In genomic region chr9:16964228-16964627, GRCh38 we compare ENCODE assay signal across 15 cellular contexts.
DNase-seq lines count a peak whose midpoint lies in the region; FAIRE-seq and TF ChIP-seq lines count a peak whose summit lies in the region.
"Had no signal": no experiment of that assay in that cellular context is flagged by ENCODE, and none has a peak within 500 bp of the region (broad histone marks: within the 10 kb centered on the region; RNA-seq: fewer than 3 reads in every experiment).

No MANE protein-coding gene starts in this region.

- no peak overlapping the region for H3K4me2 ChIP-seq in keratinocyte (ENCODE audit: control insufficient read depth, extremely low read depth, insufficient read depth, low read depth, low read length)
- H3K4me2 ChIP-seq: BLaER1 treated with 17β-estradiol and CSF1 and Interleukin-3, amounts not matched to agents 10 nM and 100 nM had no signal

- H3K9ac ChIP-seq in keratinocyte (ENCODE audit: control insufficient read depth, extremely low read depth, insufficient read depth, low read length), result no peak overlapping the region
- H3K9ac ChIP-seq: BLaER1 treated with 17β-estradiol and CSF1 and Interleukin-3, amounts not matched to agents 10 nM and 100 nM had no signal

- H3K27ac ChIP-seq in brain microvascular endothelial cell (peak overlapping the region; percentile 95), keratinocyte (ENCODE audit: control insufficient read depth, insufficient read depth, low read length) (peak overlapping the region; percentile 38)
- H3K27ac ChIP-seq: BLaER1 treated with 17β-estradiol and CSF1 and Interleukin-3, amounts not matched to agents 10 nM and 100 nM; psoas muscle had no signal

- H3K9me3 ChIP-seq in keratinocyte (ENCODE audit: control insufficient read depth, low read depth, low read length), result no peaks in the 10 kb centered on the region
- H3K9me3 ChIP-seq: mucosa of descending colon, psoas muscle had no signal

- DNase-seq in AG08396 (ENCODE audit: low spot score) (peak; percentile 68), HT1080 (ENCODE audit: low read depth) (peak; percentile 62), brain microvascular endothelial cell (peak; percentile 95), keratinocyte (ENCODE audit: low read depth, low spot score) (peak; percentile 50), D341Med (ENCODE audit: low spot score) (no peak), GOT3 (lab: John Stamatoyannopoulos, UW) (no peak), NCI-H748 (lab: John Stamatoyannopoulos, UW; ENCODE audit: unreplicated experiment) (no peak)
- no peak for DNase-seq in NK-92 treated with Interleukin-12 subunit alpha and Interleukin-12 subunit beta, amount 100 ng/mL, for 24 hours (lab: John Stamatoyannopoulos, UW)
- DNase-seq: activated CD4-positive, alpha-beta T cell treated with anti-CD3 and anti-CD28 coated beads for 48 hours; mucosa of descending colon; NCI-H2081 treated with DMSO at 0.1 percent for 48 hours; psoas muscle; stimulated activated naive CD8-positive, alpha-beta T cell treated with anti-CD3 and anti-CD28 coated beads, Interleukin-15, Interleukin-2, amounts not matched to agents 100 U/mL and 50 U/mL, for 24 hours had no signal

- no peaks in the 10 kb centered on the region for H4K20me1 ChIP-seq in keratinocyte (ENCODE audit: control insufficient read depth, extremely low read depth, insufficient read depth, low read length)
- H4K20me1 ChIP-seq: BLaER1 treated with 17β-estradiol and CSF1 and Interleukin-3, amounts not matched to agents 10 nM and 100 nM had no signal

- H3K27me3 ChIP-seq in brain microvascular endothelial cell (replicated peaks) (no peaks in the 10 kb centered on the region), keratinocyte (ENCODE audit: control insufficient read depth, extremely low read depth, insufficient read depth, low read length) (no peaks in the 10 kb centered on the region)
- H3K27me3 ChIP-seq: BLaER1 treated with 17β-estradiol and CSF1 and Interleukin-3, amounts not matched to agents 10 nM and 100 nM had no signal

- no peaks in the 10 kb centered on the region for H3K79me2 ChIP-seq in keratinocyte (ENCODE audit: control insufficient read depth, insufficient read depth, low read length)

- FAIRE-seq in keratinocyte (lab: Jason Lieb, UNC), result no peak
- FAIRE-seq: islet of Langerhans had no signal

- no peaks in the 10 kb centered on the region for H3K36me3 ChIP-seq in brain microvascular endothelial cell (replicated peaks)
- no peaks in the 10 kb centered on the region for H3K36me3 ChIP-seq in keratinocyte (ENCODE audit: control insufficient read depth in 2 of 2, extremely low read depth in 1 of 2, insufficient read depth in 2 of 2, low read length in 2 of 2)
- H3K36me3 ChIP-seq: BLaER1 treated with 17β-estradiol and CSF1 and Interleukin-3, amounts not matched to agents 10 nM and 100 nM had no signal

- dilution Hi-C loops in keratinocyte (cut with MboI; ENCODE audit: extremely low pct_ligation_motif_present, low sequenced_read_pairs), result no loop called here

- no peak for TF ChIP-seq CTCF in brain microvascular endothelial cell (IDR thresholded peaks at IDR 0.05; ENCODE audit: low read depth, low read length, missing control alignments)
- TF ChIP-seq CTCF in keratinocyte (optimal IDR thresholded peaks at IDR 0.05 in 1 of 3, IDR thresholded peaks at IDR 0.05 in 1 of 3, conservative IDR thresholded peaks at IDR 0.05 in 1 of 3; ENCODE audit: extremely low read depth in 1 of 3, insufficient read depth in 2 of 3, low read length in 3 of 3), result no peak

- H2AFZ ChIP-seq in keratinocyte (ENCODE audit: control insufficient read depth, low read length), result no peak overlapping the region

- in situ Hi-C loops in brain microvascular endothelial cell (cut with HindIII; ENCODE audit: low pct_ligation_motif_present, low sequenced_read_pairs), result no loop called here

- no peaks in the 10 kb centered on the region for H3K4me1 ChIP-seq in keratinocyte (ENCODE audit: control insufficient read depth, extremely low read depth, insufficient read depth, low read length)
- H3K4me1 ChIP-seq: psoas muscle had no signal

- H3K9me1 ChIP-seq in keratinocyte (ENCODE audit: control insufficient read depth, extremely low read depth, insufficient read depth, low read length), result no peaks in the 10 kb centered on the region

- H3K4me3 ChIP-seq in brain microvascular endothelial cell (ENCODE audit: low read depth, low read length) (no peak overlapping the region), keratinocyte (ENCODE audit: control insufficient read depth in 2 of 3, extremely low read depth in 1 of 3, insufficient read depth in 2 of 3, low read depth in 1 of 3, low read length in 3 of 3) (no peak overlapping the region)
- H3K4me3 ChIP-seq: BLaER1 treated with 17β-estradiol and CSF1 and Interleukin-3, amounts not matched to agents 10 nM and 100 nM; mucosa of descending colon; psoas muscle had no signal

Comparison
In these comparisons a context has a peak if more than half of its experiments do, and no peak if none do; other contexts are left out.
1. DNase-seq: peak in AG08396 (single experiment), HT1080 (single experiment), brain microvascular endothelial cell (single experiment) and keratinocyte (single experiment); none in D341Med (single experiment), GOT3 (single experiment), NCI-H748 (single experiment) and NK-92 treated with Interleukin-12 subunit alpha and Interleukin-12 subunit beta, amount 100 ng/mL, for 24 hours (single experiment).